8 cellular contexts compared by ENCODE assay signal in genomic region chr15:48965972-48966371, GRCh38. TPM values are rescaled to one million over a fixed set of nuclear protein-coding genes. Genes with fewer than 3 reads are reported as not detected.
A peak's percentile ranks its signal among the peaks of the same experiment; 100 is the strongest.
DNase-seq lines count a peak whose midpoint lies in the region; ATAC-seq and TF ChIP-seq lines count a peak whose summit lies in the region.

No MANE protein-coding gene starts in this region.

- intact Hi-C loops in uterus (cut with DNase I; ENCODE audit: low total_unique reads): no loop called here

- peaks cover 5% of the 10 kb centered on the region for H3K9me3 Mint-ChIP-seq in activated CD4-positive, alpha-beta memory T cell treated with anti-CD3 and anti-CD28 coated beads, Interleukin-2, amount 10 ng/mL, durations not matched to agents 7 days and 5 days
- H3K9me3 Mint-ChIP-seq in mesothelial cell of epicardium: peaks cover 7% of the 10 kb centered on the region

- H3K4me3 ChIP-seq in retinal pigment epithelial cell (ENCODE audit: low read length) (no peak overlapping the region), uterus (no peak overlapping the region)

- POLR2A ChIA-PET in activated CD4-positive, alpha-beta memory T cell treated with anti-CD3 and anti-CD28 coated beads, Interleukin-2, amount 10 ng/mL, durations not matched to agents 7 days and 5 days (lab: Charles Lee): interaction anchor here (1.1 to 6.8 kb wide), 7 partner anchors 9 to 190 kb away, joined by 3 to 55 read pairs (median 8); partner anchors contain the start of genes CEP152, COPS2, EID1 and SECISBP2L

- H3K27ac ChIP-seq in uterus: no peak overlapping the region

- DNase-seq in ELR (ENCODE audit: low read depth) (peak; percentile 80), retinal pigment epithelial cell (ENCODE audit: low read depth) (no peak), mesothelial cell of epicardium (ENCODE audit: low spot score in 2 of 2, unreplicated experiment in 2 of 2) (no peak), uterus (no peak), NCI-H187 treated with DMSO at 0.1 percent for 48 hours (lab: John Stamatoyannopoulos, UW) (no peak)
- DNase-seq in activated CD4-positive, alpha-beta memory T cell treated with anti-CD3 and anti-CD28 coated beads, Interleukin-2, amount 10 ng/mL, durations not matched to agents 7 days and 5 days: peak; percentile 43

- H3K27ac Mint-ChIP-seq in activated CD4-positive, alpha-beta memory T cell treated with anti-CD3 and anti-CD28 coated beads, Interleukin-2, amount 10 ng/mL, durations not matched to agents 7 days and 5 days: peak overlapping the region; percentile 66
- H3K27ac Mint-ChIP-seq in mesothelial cell of epicardium: no peak overlapping the region

- TF ChIP-seq POLR2A in uterus (IDR thresholded peaks at IDR 0.05): no peak

- ATAC-seq in GM19452 (IDR thresholded peaks at IDR 0.05; ENCODE audit: unreplicated experiment) (peak; percentile 62), HG03521 (IDR thresholded peaks at IDR 0.05; ENCODE audit: unreplicated experiment) (peak; percentile 34)

- peaks cover 2% of the 10 kb centered on the region for H3K36me3 Mint-ChIP-seq in activated CD4-positive, alpha-beta memory T cell treated with anti-CD3 and anti-CD28 coated beads, Interleukin-2, amount 10 ng/mL, durations not matched to agents 7 days and 5 days (ENCODE audit: low read depth)
- H3K36me3 Mint-ChIP-seq in mesothelial cell of epicardium: no peaks in the 10 kb centered on the region

- TF ChIP-seq CTCF in retinal pigment epithelial cell (conservative IDR thresholded peaks at IDR 0.05; ENCODE audit: low read depth, low read length): peak; percentile 52
- TF ChIP-seq CTCF in mesothelial cell of epicardium (IDR thresholded peaks at IDR 0.05; ENCODE audit: unreplicated experiment): no peak
- TF ChIP-seq CTCF in uterus (IDR thresholded peaks at IDR 0.05): no peak

- no peak overlapping the region for H3K4me3 Mint-ChIP-seq in activated CD4-positive, alpha-beta memory T cell treated with anti-CD3 and anti-CD28 coated beads, Interleukin-2, amount 10 ng/mL, durations not matched to agents 7 days and 5 days
- H3K4me3 Mint-ChIP-seq in mesothelial cell of epicardium: no peak overlapping the region

- CTCF ChIA-PET in activated CD4-positive, alpha-beta memory T cell treated with anti-CD3 and anti-CD28 coated beads, Interleukin-2, amount 10 ng/mL, durations not matched to agents 7 days and 5 days (lab: Charles Lee): interaction anchor here (0.8 to 6.4 kb wide), 8 partner anchors 10 to 160 kb away, joined by 3 to 113 read pairs (median 5); no protein-coding TSS in a partner anchor

- H3K9me3 ChIP-seq in uterus: no peaks in the 10 kb centered on the region

- H3K36me3 ChIP-seq in uterus: no peaks in the 10 kb centered on the region

- H3K27me3 Mint-ChIP-seq in activated CD4-positive, alpha-beta memory T cell treated with anti-CD3 and anti-CD28 coated beads, Interleukin-2, amount 10 ng/mL, durations not matched to agents 7 days and 5 days: peaks cover 25% of the 10 kb centered on the region
- H3K27me3 Mint-ChIP-seq in mesothelial cell of epicardium (ENCODE audit: low read depth): peaks cover 36% of the 10 kb centered on the region

- no peaks in the 10 kb centered on the region for H3K4me1 ChIP-seq in uterus

- H3K4me1 Mint-ChIP-seq in activated CD4-positive, alpha-beta memory T cell treated with anti-CD3 and anti-CD28 coated beads, Interleukin-2, amount 10 ng/mL, durations not matched to agents 7 days and 5 days: peaks cover 56% of the 10 kb centered on the region
- peaks cover 14% of the 10 kb centered on the region for H3K4me1 Mint-ChIP-seq in mesothelial cell of epicardium

- H3K27me3 ChIP-seq in uterus: no peaks in the 10 kb centered on the region

RNA-seq across cellular contexts. Expression of gene SHC4, which starts 2.3 kb away (rescaled TPM):
- 1 to 10 TPM; 1.9 to 2.8 TPM for total RNA-seq in activated CD4-positive, alpha-beta memory T cell treated with anti-CD3 and anti-CD28 coated beads, Interleukin-2, amount 10 ng/mL, durations not matched to agents 7 days and 5 days
- 0.58 to 0.90 TPM (median 0.64 TPM) in 3 replicates for total RNA-seq in mesothelial cell of epicardium
- total RNA-seq in uterus: 1 to 10 TPM in 2 of 4 donors, under 1 TPM in 1, not detected in 1; 0.88 to 6.8 (median 5.0) TPM

Comparison
In these comparisons a context has a peak if more than half of its experiments do, and no peak if none do; other contexts are left out.
1. DNase-seq: peak in ELR (single experiment) and activated CD4-positive, alpha-beta memory T cell treated with anti-CD3 and anti-CD28 coated beads, Interleukin-2, amount 10 ng/mL, durations not matched to agents 7 days and 5 days (single experiment); none in retinal pigment epithelial cell (single experiment), mesothelial cell of epicardium (0 of 2), uterus (0 of 2) and NCI-H187 treated with DMSO at 0.1 percent for 48 hours (single experiment).